In the genomic region with DNA sequence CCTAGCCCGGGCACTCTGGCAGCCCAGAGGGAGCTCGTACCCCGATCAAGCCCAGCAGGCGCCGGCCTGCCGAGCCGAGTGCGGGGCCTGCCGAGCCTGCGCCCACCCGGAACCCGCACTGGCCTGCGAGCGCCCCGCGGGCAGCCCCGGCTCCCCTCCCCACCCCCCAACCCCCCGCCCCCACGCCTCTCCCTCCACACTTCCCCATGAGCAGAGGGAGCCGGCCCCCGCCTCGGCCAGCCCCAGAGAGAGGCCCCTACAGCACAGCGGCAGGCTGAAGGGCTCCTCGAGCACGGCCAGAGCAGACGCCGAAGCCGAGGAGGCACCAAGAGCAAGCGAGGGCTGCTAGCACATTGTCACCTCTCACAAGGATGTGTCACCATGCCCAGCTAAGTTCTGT, we compare ENCODE assay signal across 19 cellular contexts.
"Had no signal": no experiment of that assay in that cellular context is flagged by ENCODE, and none has a peak within 500 bp of the region (broad histone marks: within the 10 kb centered on the region; RNA-seq: fewer than 3 reads in every experiment).

No MANE protein-coding gene starts in this region.

- H3K9me3 Mint-ChIP-seq: activated T-helper 17 cell treated with anti-CD3 and anti-CD28 coated beads, Interleukin-2, amount 50 U/mL, for 72 hours; immature natural killer cell; T-cell had no signal

- H3K27me3 Mint-ChIP-seq: activated T-helper 17 cell treated with anti-CD3 and anti-CD28 coated beads, Interleukin-2, amount 50 U/mL, for 72 hours; T-cell had no signal

- H3K4me3 ChIP-seq: hepatocyte, lower lobe of right lung, transverse colon had no signal

- H3K36me3 ChIP-seq: lower lobe of right lung, transverse colon had no signal

- H3K9me3 ChIP-seq: lower lobe of right lung, SK-N-SH, transverse colon had no signal

- H3K27me3 ChIP-seq: hepatocyte, transverse colon had no signal

- H3K9ac ChIP-seq: SK-N-SH had no signal

- H3K27ac ChIP-seq: hepatocyte, lower lobe of right lung, transverse colon had no signal

- ATAC-seq: activated T-helper 17 cell treated with anti-CD3 and anti-CD28 coated beads, Interleukin-2, amount 50 U/mL, for 72 hours; esophagus mucosa; T-cell had no signal

- DNase-seq: activated CD4-positive, alpha-beta T cell treated with anti-CD3 and anti-CD28 coated beads for 1 hour; activated CD4-positive, alpha-beta T cell treated with anti-CD3 and anti-CD28 coated beads, Interleukin-2, amount 50 U/mL, for 4 hours; activated naive CD4-positive, alpha-beta T cell treated with Interleukin-2 at 50 U/mL for 16 hours; aorta; immature natural killer cell; lower lobe of right lung; retina; SK-N-SH; stimulated activated CD4-positive, alpha-beta T cell treated with anti-CD3 and anti-CD28 coated beads, Interleukin-15, amount 100 ng/mL, for 24 hours; stimulated activated CD4-positive, alpha-beta T cell treated with anti-CD3 and anti-CD28 coated beads, Interleukin-4, amount 100 ng/mL, for 4 hours; stimulated activated CD8-positive, alpha-beta memory T cell treated with anti-CD3 and anti-CD28 coated beads, Interleukin-4, amount 100 ng/mL, for 48 hours; stimulated activated naive CD4-positive, alpha-beta T cell treated with Interleukin-2 at 50 U/mL for 16 hours; substantia nigra; T-cell; T-helper 9 cell; transverse colon had no signal

- H3K4me3 Mint-ChIP-seq: activated T-helper 17 cell treated with anti-CD3 and anti-CD28 coated beads, Interleukin-2, amount 50 U/mL, for 72 hours; immature natural killer cell; T-cell had no signal

- H3K27ac Mint-ChIP-seq: activated T-helper 17 cell treated with anti-CD3 and anti-CD28 coated beads, Interleukin-2, amount 50 U/mL, for 72 hours; immature natural killer cell; T-cell had no signal

- H3K4me1 ChIP-seq: lower lobe of right lung, transverse colon had no signal
